In genomic region chr12:2489266-2489665, GRCh38 we compare ENCODE assay signal across 1 cellular context.
TF ChIP-seq lines count a peak whose summit lies in the region.

No MANE protein-coding gene starts in this region.

TF ChIP-seq in GM23338, 12 proteins besides CTCF, POLR2A, EP300 and RAD21 (continued from another document):
- TF ChIP-seq ZNF462 (CRISPR knock-in tag; IDR thresholded peaks at IDR 0.05), result no peak
